Comparison of ENCODE assay signal across 1 cellular context in the genomic region with DNA sequence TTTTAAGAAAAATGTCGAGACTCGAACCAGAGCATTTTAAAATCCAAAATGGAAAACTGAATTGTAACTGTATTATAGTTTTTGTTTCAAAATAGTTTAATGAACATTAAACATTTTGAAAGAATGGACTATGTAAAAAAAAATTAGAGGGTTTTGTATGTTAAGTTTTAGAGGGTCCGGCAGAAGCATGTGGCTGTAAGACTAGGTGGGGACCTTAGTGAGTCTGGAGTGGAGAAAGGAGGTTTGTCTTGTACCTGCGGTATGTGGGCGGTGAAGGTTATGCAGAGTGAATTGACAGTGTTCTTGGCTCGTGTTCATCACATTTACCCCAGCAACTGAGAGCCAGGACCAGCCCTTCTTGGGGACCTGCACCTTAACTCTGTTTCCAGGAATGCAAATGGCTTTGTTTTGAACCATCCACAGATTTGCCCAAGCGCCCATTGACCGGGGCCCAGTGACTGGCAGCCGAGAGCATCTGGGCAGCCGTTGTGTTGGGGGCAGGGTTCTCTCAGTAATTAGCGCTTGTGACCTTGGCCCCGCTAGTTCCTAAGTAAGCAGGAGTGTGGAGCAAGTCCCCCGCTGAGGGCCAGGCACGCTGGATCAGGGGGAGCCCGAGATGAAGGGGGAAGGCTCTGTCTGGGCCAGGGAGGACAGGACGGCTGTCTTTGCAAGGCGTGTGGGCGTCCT.
A peak's percentile ranks its signal among the peaks of the same experiment; 100 is the strongest.
TF ChIP-seq lines count a peak whose summit lies in the region.

No MANE protein-coding gene starts in this region.

TF ChIP-seq in HepG2, 621 proteins besides CTCF, POLR2A, EP300 and RAD21 (continued from another document and continues in another):
- TF ChIP-seq, protein P1, sequence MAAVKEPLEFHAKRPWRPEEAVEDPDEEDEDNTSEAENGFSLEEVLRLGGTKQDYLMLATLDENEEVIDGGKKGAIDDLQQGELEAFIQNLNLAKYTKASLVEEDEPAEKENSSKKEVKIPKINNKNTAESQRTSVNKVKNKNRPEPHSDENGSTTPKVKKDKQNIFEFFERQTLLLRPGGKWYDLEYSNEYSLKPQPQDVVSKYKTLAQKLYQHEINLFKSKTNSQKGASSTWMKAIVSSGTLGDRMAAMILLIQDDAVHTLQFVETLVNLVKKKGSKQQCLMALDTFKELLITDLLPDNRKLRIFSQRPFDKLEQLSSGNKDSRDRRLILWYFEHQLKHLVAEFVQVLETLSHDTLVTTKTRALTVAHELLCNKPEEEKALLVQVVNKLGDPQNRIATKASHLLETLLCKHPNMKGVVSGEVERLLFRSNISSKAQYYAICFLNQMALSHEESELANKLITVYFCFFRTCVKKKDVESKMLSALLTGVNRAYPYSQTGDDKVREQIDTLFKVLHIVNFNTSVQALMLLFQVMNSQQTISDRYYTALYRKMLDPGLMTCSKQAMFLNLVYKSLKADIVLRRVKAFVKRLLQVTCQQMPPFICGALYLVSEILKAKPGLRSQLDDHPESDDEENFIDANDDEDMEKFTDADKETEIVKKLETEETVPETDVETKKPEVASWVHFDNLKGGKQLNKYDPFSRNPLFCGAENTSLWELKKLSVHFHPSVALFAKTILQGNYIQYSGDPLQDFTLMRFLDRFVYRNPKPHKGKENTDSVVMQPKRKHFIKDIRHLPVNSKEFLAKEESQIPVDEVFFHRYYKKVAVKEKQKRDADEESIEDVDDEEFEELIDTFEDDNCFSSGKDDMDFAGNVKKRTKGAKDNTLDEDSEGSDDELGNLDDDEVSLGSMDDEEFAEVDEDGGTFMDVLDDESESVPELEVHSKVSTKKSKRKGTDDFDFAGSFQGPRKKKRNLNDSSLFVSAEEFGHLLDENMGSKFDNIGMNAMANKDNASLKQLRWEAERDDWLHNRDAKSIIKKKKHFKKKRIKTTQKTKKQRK (IDR thresholded peaks at IDR 0.05; ENCODE audit: low read length), result no peak
- TF ChIP-seq ATRX (CRISPR knock-in tag; IDR thresholded peaks at IDR 0.05; ENCODE audit: borderline replicate concordance), result no peak
- peak; percentile 71 for TF ChIP-seq HOXA3 (CRISPR knock-in tag; IDR thresholded peaks at IDR 0.05)
- TF ChIP-seq RBM39 (IDR thresholded peaks at IDR 0.05; ENCODE audit: low read depth, low read length, poor library complexity, severe bottlenecking), result peak; percentile 76
- TF ChIP-seq IRX3 (CRISPR knock-in tag; IDR thresholded peaks at IDR 0.05; ENCODE audit: borderline replicate concordance, low read depth), result no peak
- TF ChIP-seq ARHGAP35 (CRISPR knock-in tag; IDR thresholded peaks at IDR 0.05; ENCODE audit: borderline replicate concordance), result no peak
- TF ChIP-seq FOXO1 (CRISPR knock-in tag; IDR thresholded peaks at IDR 0.05), result peak; percentile 93
- TF ChIP-seq MIER2 (CRISPR knock-in tag; IDR thresholded peaks at IDR 0.05), result 0 out of 2 replicates have a peak, but pooled peaks have one; percentile 49
- TF ChIP-seq ZFX (CRISPR knock-in tag; IDR thresholded peaks at IDR 0.05; ENCODE audit: low read depth), result peak; percentile 47; the same call in 1 of the 2 replicates
- TF ChIP-seq, protein P2, sequence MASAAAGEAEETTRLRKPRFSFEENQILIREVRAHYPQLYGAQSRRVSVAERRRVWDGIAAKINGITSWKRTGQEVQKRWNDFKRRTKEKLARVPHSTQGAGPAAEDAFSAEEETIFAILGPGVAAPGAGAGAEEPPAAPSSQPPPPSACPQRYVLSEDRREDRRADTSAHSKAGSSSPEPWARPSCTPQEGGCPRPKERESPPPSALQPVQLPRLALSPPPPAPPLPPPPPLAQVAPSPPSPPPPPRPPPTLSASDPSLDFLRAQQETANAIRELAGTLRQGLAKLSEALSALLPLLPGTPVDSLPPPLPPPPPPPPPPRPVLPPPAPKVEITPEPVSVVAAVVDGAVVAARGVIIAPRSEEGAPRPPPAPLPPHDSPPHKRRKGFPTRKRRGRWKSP (CRISPR knock-in tag; IDR thresholded peaks at IDR 0.05), result peak; percentile 65
- peak; percentile 88 for TF ChIP-seq RXRB (CRISPR knock-in tag; IDR thresholded peaks at IDR 0.05; ENCODE audit: borderline replicate concordance)
- TF ChIP-seq, protein P3, sequence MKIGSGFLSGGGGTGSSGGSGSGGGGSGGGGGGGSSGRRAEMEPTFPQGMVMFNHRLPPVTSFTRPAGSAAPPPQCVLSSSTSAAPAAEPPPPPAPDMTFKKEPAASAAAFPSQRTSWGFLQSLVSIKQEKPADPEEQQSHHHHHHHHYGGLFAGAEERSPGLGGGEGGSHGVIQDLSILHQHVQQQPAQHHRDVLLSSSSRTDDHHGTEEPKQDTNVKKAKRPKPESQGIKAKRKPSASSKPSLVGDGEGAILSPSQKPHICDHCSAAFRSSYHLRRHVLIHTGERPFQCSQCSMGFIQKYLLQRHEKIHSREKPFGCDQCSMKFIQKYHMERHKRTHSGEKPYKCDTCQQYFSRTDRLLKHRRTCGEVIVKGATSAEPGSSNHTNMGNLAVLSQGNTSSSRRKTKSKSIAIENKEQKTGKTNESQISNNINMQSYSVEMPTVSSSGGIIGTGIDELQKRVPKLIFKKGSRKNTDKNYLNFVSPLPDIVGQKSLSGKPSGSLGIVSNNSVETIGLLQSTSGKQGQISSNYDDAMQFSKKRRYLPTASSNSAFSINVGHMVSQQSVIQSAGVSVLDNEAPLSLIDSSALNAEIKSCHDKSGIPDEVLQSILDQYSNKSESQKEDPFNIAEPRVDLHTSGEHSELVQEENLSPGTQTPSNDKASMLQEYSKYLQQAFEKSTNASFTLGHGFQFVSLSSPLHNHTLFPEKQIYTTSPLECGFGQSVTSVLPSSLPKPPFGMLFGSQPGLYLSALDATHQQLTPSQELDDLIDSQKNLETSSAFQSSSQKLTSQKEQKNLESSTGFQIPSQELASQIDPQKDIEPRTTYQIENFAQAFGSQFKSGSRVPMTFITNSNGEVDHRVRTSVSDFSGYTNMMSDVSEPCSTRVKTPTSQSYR (CRISPR knock-in tag; IDR thresholded peaks at IDR 0.05; ENCODE audit: borderline replicate concordance), result peak; percentile 98
- no peak for TF ChIP-seq NR1H2 (CRISPR knock-in tag; IDR thresholded peaks at IDR 0.05; ENCODE audit: borderline replicate concordance, low read depth)
- peak; percentile 73; the same call in 1 of the 2 replicates for TF ChIP-seq POLR2AphosphoS2 (IDR thresholded peaks at IDR 0.05; ENCODE audit: low read depth, low read length)
- TF ChIP-seq, protein P4, sequence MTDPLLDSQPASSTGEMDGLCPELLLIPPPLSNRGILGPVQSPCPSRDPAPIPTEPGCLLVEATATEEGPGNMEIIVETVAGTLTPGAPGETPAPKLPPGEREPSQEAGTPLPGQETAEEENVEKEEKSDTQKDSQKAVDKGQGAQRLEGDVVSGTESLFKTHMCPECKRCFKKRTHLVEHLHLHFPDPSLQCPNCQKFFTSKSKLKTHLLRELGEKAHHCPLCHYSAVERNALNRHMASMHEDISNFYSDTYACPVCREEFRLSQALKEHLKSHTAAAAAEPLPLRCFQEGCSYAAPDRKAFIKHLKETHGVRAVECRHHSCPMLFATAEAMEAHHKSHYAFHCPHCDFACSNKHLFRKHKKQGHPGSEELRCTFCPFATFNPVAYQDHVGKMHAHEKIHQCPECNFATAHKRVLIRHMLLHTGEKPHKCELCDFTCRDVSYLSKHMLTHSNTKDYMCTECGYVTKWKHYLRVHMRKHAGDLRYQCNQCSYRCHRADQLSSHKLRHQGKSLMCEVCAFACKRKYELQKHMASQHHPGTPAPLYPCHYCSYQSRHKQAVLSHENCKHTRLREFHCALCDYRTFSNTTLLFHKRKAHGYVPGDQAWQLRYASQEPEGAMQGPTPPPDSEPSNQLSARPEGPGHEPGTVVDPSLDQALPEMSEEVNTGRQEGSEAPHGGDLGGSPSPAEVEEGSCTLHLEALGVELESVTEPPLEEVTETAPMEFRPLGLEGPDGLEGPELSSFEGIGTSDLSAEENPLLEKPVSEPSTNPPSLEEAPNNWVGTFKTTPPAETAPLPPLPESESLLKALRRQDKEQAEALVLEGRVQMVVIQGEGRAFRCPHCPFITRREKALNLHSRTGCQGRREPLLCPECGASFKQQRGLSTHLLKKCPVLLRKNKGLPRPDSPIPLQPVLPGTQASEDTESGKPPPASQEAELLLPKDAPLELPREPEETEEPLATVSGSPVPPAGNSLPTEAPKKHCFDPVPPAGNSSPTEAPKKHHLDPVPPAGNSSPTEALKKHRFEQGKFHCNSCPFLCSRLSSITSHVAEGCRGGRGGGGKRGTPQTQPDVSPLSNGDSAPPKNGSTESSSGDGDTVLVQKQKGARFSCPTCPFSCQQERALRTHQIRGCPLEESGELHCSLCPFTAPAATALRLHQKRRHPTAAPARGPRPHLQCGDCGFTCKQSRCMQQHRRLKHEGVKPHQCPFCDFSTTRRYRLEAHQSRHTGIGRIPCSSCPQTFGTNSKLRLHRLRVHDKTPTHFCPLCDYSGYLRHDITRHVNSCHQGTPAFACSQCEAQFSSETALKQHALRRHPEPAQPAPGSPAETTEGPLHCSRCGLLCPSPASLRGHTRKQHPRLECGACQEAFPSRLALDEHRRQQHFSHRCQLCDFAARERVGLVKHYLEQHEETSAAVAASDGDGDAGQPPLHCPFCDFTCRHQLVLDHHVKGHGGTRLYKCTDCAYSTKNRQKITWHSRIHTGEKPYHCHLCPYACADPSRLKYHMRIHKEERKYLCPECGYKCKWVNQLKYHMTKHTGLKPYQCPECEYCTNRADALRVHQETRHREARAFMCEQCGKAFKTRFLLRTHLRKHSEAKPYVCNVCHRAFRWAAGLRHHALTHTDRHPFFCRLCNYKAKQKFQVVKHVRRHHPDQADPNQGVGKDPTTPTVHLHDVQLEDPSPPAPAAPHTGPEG (CRISPR knock-in tag; IDR thresholded peaks at IDR 0.05), result 0 out of 2 replicates have a peak, but pooled peaks have one; percentile 46
- TF ChIP-seq, protein P5, sequence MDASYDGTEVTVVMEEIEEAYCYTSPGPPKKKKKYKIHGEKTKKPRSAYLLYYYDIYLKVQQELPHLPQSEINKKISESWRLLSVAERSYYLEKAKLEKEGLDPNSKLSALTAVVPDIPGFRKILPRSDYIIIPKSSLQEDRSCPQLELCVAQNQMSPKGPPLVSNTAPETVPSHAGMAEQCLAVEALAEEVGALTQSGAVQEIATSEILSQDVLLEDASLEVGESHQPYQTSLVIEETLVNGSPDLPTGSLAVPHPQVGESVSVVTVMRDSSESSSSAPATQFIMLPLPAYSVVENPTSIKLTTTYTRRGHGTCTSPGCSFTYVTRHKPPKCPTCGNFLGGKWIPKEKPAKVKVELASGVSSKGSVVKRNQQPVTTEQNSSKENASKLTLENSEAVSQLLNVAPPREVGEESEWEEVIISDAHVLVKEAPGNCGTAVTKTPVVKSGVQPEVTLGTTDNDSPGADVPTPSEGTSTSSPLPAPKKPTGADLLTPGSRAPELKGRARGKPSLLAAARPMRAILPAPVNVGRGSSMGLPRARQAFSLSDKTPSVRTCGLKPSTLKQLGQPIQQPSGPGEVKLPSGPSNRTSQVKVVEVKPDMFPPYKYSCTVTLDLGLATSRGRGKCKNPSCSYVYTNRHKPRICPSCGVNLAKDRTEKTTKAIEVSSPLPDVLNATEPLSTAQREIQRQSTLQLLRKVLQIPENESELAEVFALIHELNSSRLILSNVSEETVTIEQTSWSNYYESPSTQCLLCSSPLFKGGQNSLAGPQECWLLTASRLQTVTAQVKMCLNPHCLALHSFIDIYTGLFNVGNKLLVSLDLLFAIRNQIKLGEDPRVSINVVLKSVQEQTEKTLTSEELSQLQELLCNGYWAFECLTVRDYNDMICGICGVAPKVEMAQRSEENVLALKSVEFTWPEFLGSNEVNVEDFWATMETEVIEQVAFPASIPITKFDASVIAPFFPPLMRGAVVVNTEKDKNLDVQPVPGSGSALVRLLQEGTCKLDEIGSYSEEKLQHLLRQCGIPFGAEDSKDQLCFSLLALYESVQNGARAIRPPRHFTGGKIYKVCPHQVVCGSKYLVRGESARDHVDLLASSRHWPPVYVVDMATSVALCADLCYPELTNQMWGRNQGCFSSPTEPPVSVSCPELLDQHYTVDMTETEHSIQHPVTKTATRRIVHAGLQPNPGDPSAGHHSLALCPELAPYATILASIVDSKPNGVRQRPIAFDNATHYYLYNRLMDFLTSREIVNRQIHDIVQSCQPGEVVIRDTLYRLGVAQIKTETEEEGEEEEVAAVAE (CRISPR knock-in tag; IDR thresholded peaks at IDR 0.05; ENCODE audit: borderline replicate concordance), result peak; percentile 54; the same call in 1 of the 2 replicates
- TF ChIP-seq ZNF468 (CRISPR knock-in tag; IDR thresholded peaks at IDR 0.05), result no peak
- TF ChIP-seq ZNF430 (CRISPR knock-in tag; IDR thresholded peaks at IDR 0.05), result peak; percentile 71; the same call in 1 of the 2 replicates
- TF ChIP-seq SP2 (CRISPR knock-in tag; IDR thresholded peaks at IDR 0.05), result no peak
- TF ChIP-seq ZMYM2 (CRISPR knock-in tag; IDR thresholded peaks at IDR 0.05), result peak; percentile 60; the same call in 1 of the 2 replicates
- TF ChIP-seq PHF20 (CRISPR knock-in tag; IDR thresholded peaks at IDR 0.05), result no peak
- TF ChIP-seq MTA3 (CRISPR knock-in tag; IDR thresholded peaks at IDR 0.05), result no peak
- TF ChIP-seq SOX5 (CRISPR knock-in tag; IDR thresholded peaks at IDR 0.05; ENCODE audit: borderline replicate concordance), result peak; percentile 88; the same call in 1 of the 2 replicates
- peak; percentile 67 for TF ChIP-seq HNRNPH1 (optimal IDR thresholded peaks at IDR 0.05; ENCODE audit: low read depth, low read length)
- no peak; the same call in 1 of the 2 replicates for TF ChIP-seq ZNF644 (CRISPR knock-in tag; IDR thresholded peaks at IDR 0.05; ENCODE audit: low read depth)
- TF ChIP-seq, protein P6, sequence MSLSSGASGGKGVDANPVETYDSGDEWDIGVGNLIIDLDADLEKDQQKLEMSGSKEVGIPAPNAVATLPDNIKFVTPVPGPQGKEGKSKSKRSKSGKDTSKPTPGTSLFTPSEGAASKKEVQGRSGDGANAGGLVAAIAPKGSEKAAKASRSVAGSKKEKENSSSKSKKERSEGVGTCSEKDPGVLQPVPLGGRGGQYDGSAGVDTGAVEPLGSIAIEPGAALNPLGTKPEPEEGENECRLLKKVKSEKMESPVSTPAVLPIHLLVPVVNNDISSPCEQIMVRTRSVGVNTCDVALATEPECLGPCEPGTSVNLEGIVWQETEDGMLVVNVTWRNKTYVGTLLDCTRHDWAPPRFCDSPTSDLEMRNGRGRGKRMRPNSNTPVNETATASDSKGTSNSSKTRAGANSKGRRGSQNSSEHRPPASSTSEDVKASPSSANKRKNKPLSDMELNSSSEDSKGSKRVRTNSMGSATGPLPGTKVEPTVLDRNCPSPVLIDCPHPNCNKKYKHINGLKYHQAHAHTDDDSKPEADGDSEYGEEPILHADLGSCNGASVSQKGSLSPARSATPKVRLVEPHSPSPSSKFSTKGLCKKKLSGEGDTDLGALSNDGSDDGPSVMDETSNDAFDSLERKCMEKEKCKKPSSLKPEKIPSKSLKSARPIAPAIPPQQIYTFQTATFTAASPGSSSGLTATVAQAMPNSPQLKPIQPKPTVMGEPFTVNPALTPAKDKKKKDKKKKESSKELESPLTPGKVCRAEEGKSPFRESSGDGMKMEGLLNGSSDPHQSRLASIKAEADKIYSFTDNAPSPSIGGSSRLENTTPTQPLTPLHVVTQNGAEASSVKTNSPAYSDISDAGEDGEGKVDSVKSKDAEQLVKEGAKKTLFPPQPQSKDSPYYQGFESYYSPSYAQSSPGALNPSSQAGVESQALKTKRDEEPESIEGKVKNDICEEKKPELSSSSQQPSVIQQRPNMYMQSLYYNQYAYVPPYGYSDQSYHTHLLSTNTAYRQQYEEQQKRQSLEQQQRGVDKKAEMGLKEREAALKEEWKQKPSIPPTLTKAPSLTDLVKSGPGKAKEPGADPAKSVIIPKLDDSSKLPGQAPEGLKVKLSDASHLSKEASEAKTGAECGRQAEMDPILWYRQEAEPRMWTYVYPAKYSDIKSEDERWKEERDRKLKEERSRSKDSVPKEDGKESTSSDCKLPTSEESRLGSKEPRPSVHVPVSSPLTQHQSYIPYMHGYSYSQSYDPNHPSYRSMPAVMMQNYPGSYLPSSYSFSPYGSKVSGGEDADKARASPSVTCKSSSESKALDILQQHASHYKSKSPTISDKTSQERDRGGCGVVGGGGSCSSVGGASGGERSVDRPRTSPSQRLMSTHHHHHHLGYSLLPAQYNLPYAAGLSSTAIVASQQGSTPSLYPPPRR (CRISPR knock-in tag; IDR thresholded peaks at IDR 0.05; ENCODE audit: borderline replicate concordance), result peak; percentile 91; the same call in 1 of the 2 replicates
- TF ChIP-seq SOX13 (IDR thresholded peaks at IDR 0.05), result 0 out of 2 replicates have a peak, but pooled peaks have one; percentile 22
- TF ChIP-seq SOX13 (CRISPR knock-in tag; conservative IDR thresholded peaks at IDR 0.05 in 1 of 2, IDR thresholded peaks at IDR 0.05 in 1 of 2), result peak; percentile 69 to 81; a peak in 3 of 4 replicates
- peak; percentile 53; the same call in 1 of the 2 replicates for TF ChIP-seq KLF11 (CRISPR knock-in tag; IDR thresholded peaks at IDR 0.05)
